1 cellular context compared by ENCODE assay signal in the genomic region with DNA sequence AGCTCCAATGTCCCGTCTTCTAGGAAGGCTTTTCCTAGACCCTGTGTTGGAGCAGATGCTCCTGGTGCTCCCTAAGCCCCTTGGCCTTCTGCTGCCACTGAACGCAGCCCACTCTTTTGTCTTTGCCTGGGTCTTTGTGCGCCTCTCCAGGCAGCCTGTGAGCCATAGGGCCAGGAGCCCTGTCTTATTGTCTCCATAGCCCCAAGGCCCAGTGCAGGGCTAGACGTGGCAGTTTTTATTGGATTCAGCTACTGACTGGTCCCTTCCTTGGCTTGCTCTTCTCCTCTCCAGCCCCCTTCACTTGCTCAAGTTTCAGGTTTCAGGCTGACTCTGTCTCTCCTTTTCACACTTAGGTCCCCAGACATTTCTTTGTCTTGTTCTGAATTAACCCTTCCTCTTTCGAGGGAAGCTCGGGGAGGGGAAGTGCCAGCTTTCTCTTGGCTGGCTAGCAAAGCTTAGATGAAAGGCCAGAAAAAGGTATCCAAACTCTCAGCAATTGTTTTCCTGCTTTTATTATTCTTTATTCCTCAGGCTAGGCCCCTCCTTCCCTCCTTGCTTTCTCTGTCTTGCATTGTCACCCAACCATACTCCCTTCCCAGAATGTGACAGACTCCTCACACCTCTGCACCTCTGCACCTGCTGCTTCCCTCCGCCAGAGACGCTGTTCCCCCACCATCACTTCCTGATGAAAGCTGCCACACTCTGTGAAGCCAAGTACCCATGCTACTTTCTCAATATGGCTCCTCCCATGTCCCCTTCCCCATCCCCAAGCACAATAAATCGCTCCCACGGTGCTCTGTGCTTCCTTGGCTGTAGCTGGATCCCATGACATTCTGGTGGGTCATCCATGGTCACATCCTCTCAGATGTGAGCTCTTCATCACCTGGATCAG.
TF ChIP-seq lines count a peak whose summit lies in the region.

No MANE protein-coding gene starts in this region.

TF ChIP-seq in SK-N-SH treated with all-trans-retinoic acid at 6 μM for 48 hours, 23 proteins besides CTCF, POLR2A, EP300 and RAD21 (continued from another document):
- TF ChIP-seq TSHZ2 (CRISPR knock-in tag; IDR thresholded peaks at IDR 0.05) (no peak), ARNTL (CRISPR knock-in tag; IDR thresholded peaks at IDR 0.05; ENCODE audit: borderline replicate concordance, low read depth) (no peak), ISL1 (CRISPR knock-in tag; IDR thresholded peaks at IDR 0.05) (no peak), ZFP3 (CRISPR knock-in tag; IDR thresholded peaks at IDR 0.05) (no peak), ZFP30 (CRISPR knock-in tag; IDR thresholded peaks at IDR 0.05) (no peak), TOX (CRISPR knock-in tag; IDR thresholded peaks at IDR 0.05; ENCODE audit: borderline replicate concordance) (no peak), ZC3H10 (CRISPR knock-in tag; IDR thresholded peaks at IDR 0.05) (no peak), CSDC2 (CRISPR knock-in tag; IDR thresholded peaks at IDR 0.05) (no peak), SNAI2 (CRISPR knock-in tag; IDR thresholded peaks at IDR 0.05) (no peak), CSRNP3 (CRISPR knock-in tag; IDR thresholded peaks at IDR 0.05) (no peak)
